In the genomic region with DNA sequence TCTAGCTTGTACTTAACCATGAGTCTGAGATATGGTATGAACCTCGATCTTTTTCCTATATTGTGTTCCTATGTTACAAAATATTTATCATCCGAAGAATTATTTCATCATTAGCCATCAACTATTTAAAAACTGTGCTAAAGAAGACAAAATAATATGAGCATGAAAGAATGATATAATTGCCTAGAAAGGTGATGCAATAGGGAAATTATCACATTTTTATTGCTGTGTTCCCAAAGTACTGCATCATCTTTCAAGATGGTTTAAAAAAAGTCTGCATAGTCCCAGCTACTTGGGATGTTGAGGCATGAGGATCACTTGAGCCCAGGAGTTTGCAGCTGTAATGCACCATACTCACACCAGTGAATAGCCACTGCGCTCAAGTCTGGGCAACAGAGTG, we compare ENCODE assay signal across 21 cellular contexts.
DNase-seq lines count a peak whose midpoint lies in the region; ATAC-seq and TF ChIP-seq lines count a peak whose summit lies in the region.
"Had no signal": no experiment of that assay in that cellular context is flagged by ENCODE, and none has a peak within 500 bp of the region (broad histone marks: within the 10 kb centered on the region; RNA-seq: fewer than 3 reads in every experiment).

No MANE protein-coding gene starts in this region.

- peaks cover 4 to 26% of the 10 kb centered on the region in 2 experiments for H3K79me1 ChIP-seq in IMR-90 (ENCODE audit: low read depth in 1 of 2, low read length in 2 of 2)

- TF ChIP-seq POLR2A in IMR-90 (IDR thresholded peaks at IDR 0.05; ENCODE audit: low read depth, low read length) = no peak
- TF ChIP-seq POLR2A in breast epithelium (IDR thresholded peaks at IDR 0.05) = no peak

- no peak overlapping the region for H4K8ac ChIP-seq in IMR-90 (ENCODE audit: low read depth in 2 of 2, low read length in 2 of 2)

- no peaks in the 10 kb centered on the region for H3K27me3 Mint-ChIP-seq in neural progenitor cell (ENCODE audit: insufficient read depth, low read depth)
- H3K27me3 Mint-ChIP-seq: B cell; CD4-positive, CD25-positive, alpha-beta regulatory T cell had no signal

- peaks cover 60% of the 10 kb centered on the region for H3K79me2 ChIP-seq in neural progenitor cell (ENCODE audit: low read depth)

- no peak overlapping the region for H3K27ac ChIP-seq in IMR-90 (ENCODE audit: insufficient read depth, low read length)
- H3K27ac ChIP-seq in neural progenitor cell = no peak overlapping the region
- H3K27ac ChIP-seq in breast epithelium = no peak overlapping the region
- H3K27ac ChIP-seq: BLaER1, C4-2B had no signal

- no peak overlapping the region for H4K5ac ChIP-seq in IMR-90 (ENCODE audit: low read depth, low read length)

- CTCF ChIA-PET in IMR-90 (lab: Yijun Ruan, JAX) = no interaction called here

- no peak overlapping the region for H3K18ac ChIP-seq in IMR-90 (ENCODE audit: low read depth, low read length)

- H3K9ac ChIP-seq in IMR-90 (ENCODE audit: low read depth, low read length) (no peak overlapping the region), neural progenitor cell (no peak overlapping the region)
- H3K9ac ChIP-seq: BLaER1 had no signal

- in situ Hi-C loops in IMR-90 (cut with MboI; ENCODE audit: low sequenced_read_pairs) = no loop called here

- no peak overlapping the region for H3K4me2 ChIP-seq in IMR-90 (ENCODE audit: low read depth, low read length)
- H3K4me2 ChIP-seq in neural progenitor cell = no peak overlapping the region
- H3K4me2 ChIP-seq: BLaER1, GM23338 had no signal

- no peak overlapping the region for H2BK5ac ChIP-seq in IMR-90 (ENCODE audit: low read depth, low read length, poor library complexity, severe bottlenecking)

- peaks cover 36% of the 10 kb centered on the region for H3K36me3 Mint-ChIP-seq in neural progenitor cell

- H3K9me3 ChIP-seq in IMR-90 (ENCODE audit: control insufficient read depth, insufficient read depth, low read length) (no peaks in the 10 kb centered on the region), neural progenitor cell (ENCODE audit: low read depth) (no peaks in the 10 kb centered on the region), breast epithelium (no peaks in the 10 kb centered on the region)
- H3K9me3 ChIP-seq: Caco-2 had no signal

- H3K4ac ChIP-seq in IMR-90 (ENCODE audit: low read depth, low read length) = no peak overlapping the region

- H3F3A ChIP-seq in neural progenitor cell (ENCODE audit: low read depth) = no peaks in the 10 kb centered on the region

- no TSS peak for BruUV-seq in IMR-90 (replicated peaks; lab: Mats Ljungman, UMichigan)

- no peak overlapping the region for H2BK120ac ChIP-seq in IMR-90 (ENCODE audit: low read depth, low read length)

- ATAC-seq in IMR-90 (ENCODE audit: low read depth) = no peak
- ATAC-seq: CD8-positive, alpha-beta T cell; GM12878; GM23338; HCT116 had no signal

- no peak overlapping the region for H2BK20ac ChIP-seq in IMR-90 (ENCODE audit: low read depth, low read length)

- H3K9me3 Mint-ChIP-seq in neural progenitor cell = peaks cover 7% of the 10 kb centered on the region
- H3K9me3 Mint-ChIP-seq: CD8-positive, alpha-beta T cell; HFFc6 had no signal

- H2AFZ ChIP-seq in IMR-90 (replicated peaks; ENCODE audit: low read length, poor library complexity) = no peak overlapping the region
- no peak overlapping the region for H2AFZ ChIP-seq in neural progenitor cell (replicated peaks)
- H2AFZ ChIP-seq: GM23338 had no signal

- H3K4me3 Mint-ChIP-seq in neural progenitor cell = no peak overlapping the region
- H3K4me3 Mint-ChIP-seq: B cell; CD4-positive, CD25-positive, alpha-beta regulatory T cell; CD8-positive, alpha-beta T cell; GM23338; H9; HFFc6 had no signal

- H3K4me3 ChIP-seq in IMR-90 (ENCODE audit: insufficient read depth, low read depth, low read length) (no peak overlapping the region), neural progenitor cell (no peak overlapping the region), breast epithelium (no peak overlapping the region)
- H3K4me3 ChIP-seq: BLaER1, GM12878, GM23338 had no signal

- POLR2A ChIA-PET in IMR-90 (lab: Charles Lee; ENCODE audit: unreplicated experiment) = interaction anchor here (0.6 kb wide), 1 partner anchor 1575 kb away, joined by 3 read pairs; no protein-coding TSS in a partner anchor

- no peak overlapping the region for H2BK15ac ChIP-seq in IMR-90 (ENCODE audit: low read depth, low read length)

- H3K4me1 ChIP-seq in IMR-90 (ENCODE audit: control insufficient read depth, insufficient read depth, low read length) = no peaks in the 10 kb centered on the region
- H3K4me1 ChIP-seq in neural progenitor cell = no peaks in the 10 kb centered on the region
- peaks cover 0 to 8% of the 10 kb centered on the region in 2 donors for H3K4me1 ChIP-seq in breast epithelium
- H3K4me1 ChIP-seq: BLaER1, Caco-2 had no signal

- peaks cover 2% of the 10 kb centered on the region for H3K4me1 Mint-ChIP-seq in neural progenitor cell
- H3K4me1 Mint-ChIP-seq: B cell had no signal

- no peak overlapping the region for H3K14ac ChIP-seq in IMR-90 (replicated peaks; ENCODE audit: low read depth, low read length)

- no peak overlapping the region for H4K91ac ChIP-seq in IMR-90 (ENCODE audit: insufficient read depth, low read depth, low read length)

- no peak overlapping the region for H2AK9ac ChIP-seq in IMR-90 (replicated peaks; ENCODE audit: low read depth, low read length, poor library complexity)

- H3K23ac ChIP-seq in IMR-90 (ENCODE audit: low read depth, low read length) = no peak overlapping the region

- no peak for TF ChIP-seq RAD21 in IMR-90 (IDR thresholded peaks at IDR 0.05; ENCODE audit: low read length)

- H2AK5ac ChIP-seq in IMR-90 (ENCODE audit: low read depth, low read length) = no peak overlapping the region

- H3K56ac ChIP-seq in IMR-90 (ENCODE audit: extremely low read depth, insufficient read depth, low read length) = no peak overlapping the region

- dilution Hi-C loops in IMR-90 (cut with HindIII; ENCODE audit: low sequenced_read_pairs, unreplicated experiment) = no loop called here

- no peaks in the 10 kb centered on the region for H3K27me3 ChIP-seq in IMR-90 (ENCODE audit: control insufficient read depth, insufficient read depth, low read length)
- no peaks in the 10 kb centered on the region for H3K27me3 ChIP-seq in neural progenitor cell
- H3K27me3 ChIP-seq in breast epithelium = no peaks in the 10 kb centered on the region
- H3K27me3 ChIP-seq: BLaER1 had no signal

- intact Hi-C loops in IMR-90 (cut with micrococcal nuclease) = no loop called here
- intact Hi-C loops in breast epithelium (cut with DNase I; ENCODE audit: low total_unique reads) = no loop called here

- DNase-seq in EH (ENCODE audit: low read depth) = peak; percentile 16
- no peak for DNase-seq in IMR-90
- DNase-seq in neural progenitor cell (ENCODE audit: low spot score) = no peak
- no peak for DNase-seq in NCI-H1417 treated with DMSO at 0.1 percent for 48 hours (lab: John Stamatoyannopoulos, UW)
- DNase-seq in breast epithelium (ENCODE audit: low spot score in 2 of 2) = no peak
- DNase-seq in NCI-H146 (lab: John Stamatoyannopoulos, UW) = no peak
- DNase-seq: Caco-2; CD4-positive, CD25-positive, alpha-beta regulatory T cell; CD8-positive, alpha-beta T cell; DMS153; DND-41; EL; GDM1; H9; HFFc6 had no signal

- peak overlapping the region; percentile 33 for H3K27ac Mint-ChIP-seq in neural progenitor cell
- H3K27ac Mint-ChIP-seq: B cell; CD4-positive, CD25-positive, alpha-beta regulatory T cell; CD8-positive, alpha-beta T cell; GM23338; HFFc6 had no signal

- H3K36me3 ChIP-seq in IMR-90 (ENCODE audit: control insufficient read depth, insufficient read depth, low read length) (peaks cover 10% of the 10 kb centered on the region; the same call in 1 of the 2 replicates), neural progenitor cell (peaks cover 17% of the 10 kb centered on the region), breast epithelium (no peaks in the 10 kb centered on the region)

- H4K20me1 ChIP-seq in IMR-90 (ENCODE audit: insufficient read depth, low read length) (peaks cover 6% of the 10 kb centered on the region; the same call in 1 of the 2 replicates), neural progenitor cell (ENCODE audit: low read depth) (peaks cover 3% of the 10 kb centered on the region)

- no peaks in the 10 kb centered on the region for H3K9me1 ChIP-seq in IMR-90 (ENCODE audit: insufficient read depth, low read length)

- WGBS in IMR-90 (ENCODE audit: extremely low coverage in 2 of 2, insufficient read length in 1 of 2), 2 experiments = no CpG with 5 or more reads among the region's 3 CpGs

- TF ChIP-seq CTCF in IMR-90 (conservative IDR thresholded peaks at IDR 0.05; ENCODE audit: low read depth, low read length) = no peak
- no peak for TF ChIP-seq CTCF in neural progenitor cell (IDR thresholded peaks at IDR 0.05)
- no peak for TF ChIP-seq CTCF in breast epithelium (IDR thresholded peaks at IDR 0.05)

TF ChIP-seq in IMR-90, 13 proteins besides CTCF, POLR2A, EP300 and RAD21:
- peak; percentile 61 for TF ChIP-seq CEBPB (IDR thresholded peaks at IDR 0.05; ENCODE audit: low read depth, low read length)
- TF ChIP-seq, protein P1, sequence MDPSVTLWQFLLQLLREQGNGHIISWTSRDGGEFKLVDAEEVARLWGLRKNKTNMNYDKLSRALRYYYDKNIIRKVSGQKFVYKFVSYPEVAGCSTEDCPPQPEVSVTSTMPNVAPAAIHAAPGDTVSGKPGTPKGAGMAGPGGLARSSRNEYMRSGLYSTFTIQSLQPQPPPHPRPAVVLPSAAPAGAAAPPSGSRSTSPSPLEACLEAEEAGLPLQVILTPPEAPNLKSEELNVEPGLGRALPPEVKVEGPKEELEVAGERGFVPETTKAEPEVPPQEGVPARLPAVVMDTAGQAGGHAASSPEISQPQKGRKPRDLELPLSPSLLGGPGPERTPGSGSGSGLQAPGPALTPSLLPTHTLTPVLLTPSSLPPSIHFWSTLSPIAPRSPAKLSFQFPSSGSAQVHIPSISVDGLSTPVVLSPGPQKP (IDR thresholded peaks at IDR 0.05; ENCODE audit: borderline replicate concordance, low read depth, low read length) = no peak
